13 cellular contexts compared by ENCODE assay signal in the genomic region with DNA sequence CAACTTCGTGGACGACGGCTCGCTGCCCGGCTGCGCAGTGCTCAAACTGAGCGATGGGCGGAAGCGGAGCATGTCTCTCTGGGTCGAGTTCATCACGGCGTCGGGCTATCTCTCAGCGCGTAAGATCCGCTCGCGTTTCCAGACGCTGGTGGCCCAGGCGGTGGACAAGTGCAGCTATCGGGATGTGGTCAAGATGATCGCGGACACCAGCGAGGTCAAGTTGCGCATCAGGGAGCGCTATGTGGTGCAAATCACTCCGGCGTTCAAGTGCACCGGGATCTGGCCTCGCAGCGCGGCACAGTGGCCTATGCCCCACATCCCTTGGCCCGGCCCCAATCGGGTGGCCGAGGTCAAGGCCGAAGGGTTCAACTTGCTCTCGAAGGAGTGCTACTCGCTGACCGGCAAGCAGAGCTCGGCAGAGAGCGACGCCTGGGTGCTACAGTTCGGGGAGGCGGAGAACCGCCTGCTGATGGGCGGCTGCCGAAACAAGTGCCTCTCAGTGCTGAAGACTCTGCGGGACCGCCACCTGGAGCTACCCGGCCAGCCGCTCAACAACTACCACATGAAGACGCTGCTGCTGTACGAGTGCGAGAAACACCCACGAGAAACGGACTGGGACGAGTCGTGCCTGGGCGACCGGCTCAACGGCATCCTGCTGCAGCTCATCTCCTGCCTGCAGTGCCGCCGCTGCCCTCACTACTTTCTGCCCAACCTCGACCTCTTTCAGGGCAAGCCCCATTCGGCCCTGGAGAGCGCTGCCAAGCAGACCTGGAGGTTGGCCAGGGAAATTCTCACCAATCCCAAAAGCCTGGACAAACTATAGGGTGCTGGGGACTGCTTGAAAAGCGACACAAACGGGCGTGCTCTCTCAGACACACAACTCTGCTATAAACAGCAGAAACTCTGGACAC. TPM values are rescaled to one million over a fixed set of nuclear protein-coding genes. Genes with fewer than 3 reads are reported as not detected.
DNase-seq lines count a peak whose midpoint lies in the region; ATAC-seq, FAIRE-seq and TF ChIP-seq lines count a peak whose summit lies in the region.
"Had no signal": no experiment of that assay in that cellular context is flagged by ENCODE, and none has a peak within 500 bp of the region (broad histone marks: within the 10 kb centered on the region; RNA-seq: fewer than 3 reads in every experiment).

No MANE protein-coding gene starts in this region.

- H3K9me3 ChIP-seq in HUES6 (ENCODE audit: control insufficient read depth, insufficient read depth, low read depth, low read length) (no peaks in the 10 kb centered on the region), H1 (ENCODE audit: insufficient read depth in 2 of 2, low read depth in 1 of 2, low read length in 1 of 2) (no peaks in the 10 kb centered on the region), right lobe of liver (no peaks in the 10 kb centered on the region), spleen (peaks cover 0 to 28% (median 13%) of the 10 kb centered on the region in 8 donors)

- H3K9ac ChIP-seq in HUES6 (ENCODE audit: low read length) (no peak overlapping the region), H1 (replicated peaks in 1 of 4; ENCODE audit: extremely low read depth in 1 of 4, low read depth in 3 of 4, low read length in 3 of 4) (peak overlapping the region in 2 of 4 experiments; percentile 0 to 8; a peak in 2 of 7 replicates)

- TF ChIP-seq POLR2A in H1 (IDR thresholded peaks at IDR 0.05; ENCODE audit: control extremely low read depth in 1 of 2, low read depth in 2 of 2, low read length in 2 of 2) (peak in 1 of 2 experiments; percentile 16; a peak in 1 of 3 replicates), right lobe of liver (IDR thresholded peaks at IDR 0.05) (peak; percentile 48), spleen (IDR thresholded peaks at IDR 0.05) (no peak), GM12892 (IDR thresholded peaks at IDR 0.05; ENCODE audit: low read depth, low read length) (no peak)

- H3K9me3 Mint-ChIP-seq in activated naive CD4-positive, alpha-beta T cell treated with anti-CD3 and anti-CD28 coated beads for 36 hours = no peaks in the 10 kb centered on the region

- FAIRE-seq in H1 (lab: Jason Lieb, UNC) (no peak), GM12892 (lab: Jason Lieb, UNC) (no peak)

- H3K27ac Mint-ChIP-seq in activated naive CD4-positive, alpha-beta T cell treated with anti-CD3 and anti-CD28 coated beads for 36 hours = no peak overlapping the region

- no peaks in the 10 kb centered on the region for H3K4me1 Mint-ChIP-seq in activated naive CD4-positive, alpha-beta T cell treated with anti-CD3 and anti-CD28 coated beads for 36 hours (ENCODE audit: low read depth)

- H2AK5ac ChIP-seq in H1 (ENCODE audit: low read depth, low read length) = no peak overlapping the region

- TF ChIP-seq CTCF in H1 (IDR thresholded peaks at IDR 0.05; ENCODE audit: control extremely low read depth in 1 of 3, insufficient read depth in 1 of 3, low read depth in 1 of 3, low read length in 3 of 3) (no peak), right lobe of liver (IDR thresholded peaks at IDR 0.05) (peak in 1 of 4 donors; percentile 30), spleen (IDR thresholded peaks at IDR 0.05 in 8 of 11, conservative IDR thresholded peaks at IDR 0.05 in 3 of 11) (no peak)

- peaks cover 27% of the 10 kb centered on the region for H3K23me2 ChIP-seq in H1 (ENCODE audit: low read depth, low read length)

- no peak overlapping the region for H2BK120ac ChIP-seq in H1 (replicated peaks; ENCODE audit: low read depth, low read length)

- H3K36me3 ChIP-seq in HUES6 (ENCODE audit: control insufficient read depth, insufficient read depth, low read length) (no peaks in the 10 kb centered on the region), H1 (ENCODE audit: control insufficient read depth in 2 of 4, insufficient read depth in 4 of 4, low read length in 3 of 4) (no peaks in the 10 kb centered on the region), right lobe of liver (no peaks in the 10 kb centered on the region), spleen (peaks cover 2 to 80% (median 22%) of the 10 kb centered on the region in 6 donors)

- H3K79me2 ChIP-seq in H1 (ENCODE audit: control insufficient read depth in 1 of 2, insufficient read depth in 2 of 2, low read length in 2 of 2) = no peaks in the 10 kb centered on the region

- no peak overlapping the region for H3K56ac ChIP-seq in H1 (replicated peaks; ENCODE audit: insufficient read length, low read depth, low read length)

- H4K20me1 ChIP-seq in H1 (replicated peaks in 1 of 2; ENCODE audit: control insufficient read depth in 1 of 2, insufficient read depth in 2 of 2, low read length in 2 of 2) = peaks cover 12 to 20% of the 10 kb centered on the region in 2 experiments

- no peak overlapping the region for H3K14ac ChIP-seq in H1 (ENCODE audit: insufficient read length)

- H2BK15ac ChIP-seq in H1 (ENCODE audit: low read length) = peak overlapping the region; percentile 81; the same call in 1 of the 2 replicates

- CTCF ChIA-PET in H1 (lab: Charles Lee; ENCODE audit: partially characterized antibody) = interaction anchor here (1.0 to 2.1 kb wide), 4 partner anchors 9 to 287 kb away, joined by 3 to 4 read pairs (median 3); no protein-coding TSS in a partner anchor
- CTCF ChIA-PET in activated naive CD4-positive, alpha-beta T cell treated with anti-CD3 and anti-CD28 coated beads for 36 hours (lab: Charles Lee) = no interaction called here

- intact Hi-C loops in right lobe of liver (cut with DNase I) = no loop called here
- intact Hi-C loops in spleen (cut with DNase I; ENCODE audit: low total_unique reads) = no loop called here
- intact Hi-C loops in activated naive CD4-positive, alpha-beta T cell treated with anti-CD3 and anti-CD28 coated beads for 36 hours (cut with micrococcal nuclease) = no loop called here

- no peak overlapping the region for H4K5ac ChIP-seq in H1 (ENCODE audit: insufficient read length, low read depth, low read length)

- H3K4me1 ChIP-seq in HUES6 (ENCODE audit: control insufficient read depth, insufficient read depth, low read length) (peaks cover 19% of the 10 kb centered on the region), H1 (replicated peaks in 1 of 4; ENCODE audit: control insufficient read depth in 3 of 4, insufficient read depth in 4 of 4, low read length in 3 of 4) (peaks cover 6 to 15% (median 8%) of the 10 kb centered on the region in 4 experiments; a peak in 5 of 7 replicates), right lobe of liver (peaks cover 0 to 4% (median 0%) of the 10 kb centered on the region in 4 donors), spleen (no peaks in the 10 kb centered on the region)

- H3K4me2 ChIP-seq in H1 (ENCODE audit: insufficient read depth in 1 of 2, low read depth in 2 of 2, low read length in 2 of 2) = peak overlapping the region; percentile 93 to 99

- POLR2A ChIA-PET in H1 (lab: Charles Lee; ENCODE audit: partially characterized antibody) = no interaction called here

- H3K23ac ChIP-seq in H1 (ENCODE audit: insufficient read length) = no peak overlapping the region

- H3K27me3 ChIP-seq in HUES6 (ENCODE audit: control insufficient read depth, insufficient read depth, low read length) = peaks cover 71% of the 10 kb centered on the region
- H3K27me3 ChIP-seq in H1 (replicated peaks in 1 of 4; ENCODE audit: control insufficient read depth in 3 of 4, extremely low read depth in 1 of 4, insufficient read depth in 3 of 4, low read length in 3 of 4) = peaks cover 2 to 50% (median 34%) of the 10 kb centered on the region in 4 experiments; a peak in 6 of 7 replicates
- no peaks in the 10 kb centered on the region for H3K27me3 ChIP-seq in right lobe of liver
- H3K27me3 ChIP-seq in spleen (replicated peaks in 1 of 7) = peaks cover 0 to 5% (median 0%) of the 10 kb centered on the region in 7 donors

- H3K4me3 Mint-ChIP-seq in activated naive CD4-positive, alpha-beta T cell treated with anti-CD3 and anti-CD28 coated beads for 36 hours = no peak overlapping the region

- H3K36me3 Mint-ChIP-seq in activated naive CD4-positive, alpha-beta T cell treated with anti-CD3 and anti-CD28 coated beads for 36 hours (ENCODE audit: low read depth) = peaks cover 60% of the 10 kb centered on the region

- H3K18ac ChIP-seq in H1 (ENCODE audit: extremely low read depth, low read length) = peak overlapping the region; percentile 56; the same call in 1 of the 2 replicates

- H2AFZ ChIP-seq in H1 (ENCODE audit: low read length) = no peak overlapping the region

- H3K27me3 Mint-ChIP-seq in activated naive CD4-positive, alpha-beta T cell treated with anti-CD3 and anti-CD28 coated beads for 36 hours (ENCODE audit: low read depth) = no peaks in the 10 kb centered on the region

- H3K79me1 ChIP-seq in H1 (ENCODE audit: low read depth, low read length) = no peaks in the 10 kb centered on the region; the same call in 1 of the 2 replicates

- ATAC-seq in right lobe of liver = peak; percentile 74 to 86 (median 83)

- TF ChIP-seq EP300 in H1 (IDR thresholded peaks at IDR 0.05; ENCODE audit: borderline replicate concordance in 1 of 2, low read depth in 2 of 2, low read length in 2 of 2) = no peak

- H2BK20ac ChIP-seq in H1 (ENCODE audit: low read length) = no peak overlapping the region

- H3K27ac ChIP-seq in HUES6 (ENCODE audit: low read depth, low read length) (no peak overlapping the region), H1 (ENCODE audit: low read depth, low read length) (no peak overlapping the region), right lobe of liver (peak overlapping the region; percentile 29 to 31 (median 30)), spleen (no peak overlapping the region)
- H3K27ac ChIP-seq: epithelial cell of prostate had no signal

- no peak overlapping the region; the same call in 1 of the 2 replicates for H4K8ac ChIP-seq in H1 (ENCODE audit: extremely low read depth, insufficient read depth, low read length)

- 0 out of 4 replicates have a peak, but pooled peaks of 1 of the 2 experiments have one; percentile 3 for TF ChIP-seq RAD21 in H1 (IDR thresholded peaks at IDR 0.05 in 1 of 2, conservative IDR thresholded peaks at IDR 0.05 in 1 of 2; ENCODE audit: low read depth in 2 of 2, low read length in 2 of 2)

- H2BK5ac ChIP-seq in H1 (ENCODE audit: low read depth, low read length) = 0 out of 2 replicates have a peak overlapping the region, but pooled peaks have one; percentile 42

- WGBS in H1 (ENCODE audit: extremely low coverage in 1 of 2, insufficient coverage in 1 of 2, insufficient read length in 1 of 2, insufficient replicate concordance in 2 of 2, low coverage in 1 of 2, low lambda C conversion rate in 2 of 2, missing lambda C conversion rate in 1 of 2), 2 experiments = 2% methylated on average over 68 of the region's 69 CpGs; no CpG with 5 or more reads in 1 of the 2 experiments
- WGBS in right lobe of liver (ENCODE audit: insufficient coverage, low coverage, low lambda C conversion rate, missing lambda C conversion rate) = 41% methylated on average over 17 of the region's 69 CpGs
- WGBS in spleen, 5 donors = 68 to 86% (median 74%) methylated on average over 48 to 69 of the region's 69 CpGs

- H3K4ac ChIP-seq in H1 (replicated peaks; ENCODE audit: insufficient read length, low read depth, low read length) = no peak overlapping the region

- DNase-seq in H1 (ENCODE audit: low read depth in 1 of 2, low spot score in 2 of 2) = peak in 1 of 2 experiments; percentile 76
- DNase-seq in right lobe of liver = peak; percentile 82 to 84 (median 83)
- peak; percentile 72 for DNase-seq in spleen
- DNase-seq in kidney tubule cell (ENCODE audit: low spot score) = no peak
- no peak for DNase-seq in GM12892 (ENCODE audit: insufficient read length)
- DNase-seq in LoVo (ENCODE audit: low spot score) = no peak
- no peak for DNase-seq in activated naive CD4-positive, alpha-beta T cell treated with anti-CD3 and anti-CD28 coated beads for 36 hours
- DNase-seq: activated T-cell treated with anti-CD3 and anti-CD28 coated beads, Interleukin-2, amount 50 U/mL, for 1 hour; DMS79; NCI-H1417 treated with DMSO at 0.1 percent for 48 hours had no signal

- H3K4me3 ChIP-seq in HUES6 (ENCODE audit: low read depth, low read length) (peak overlapping the region; percentile 65), H1 (ENCODE audit: extremely low read depth in 1 of 4, insufficient read depth in 2 of 4, low read depth in 3 of 4, low read length in 4 of 4) (peak overlapping the region; percentile 40 to 68 (median 62)), right lobe of liver (peak overlapping the region; percentile 43 to 65 (median 60)), spleen (peak overlapping the region; percentile 2 to 62 (median 28))

- peak overlapping the region; percentile 19; the same call in 1 of the 2 replicates for H2BK12ac ChIP-seq in H1 (ENCODE audit: low read depth, low read length)

- no peak overlapping the region for H4K91ac ChIP-seq in H1 (replicated peaks; ENCODE audit: insufficient read length, low read length)

RNA-seq across cellular contexts. Expression of gene MAB21L2, which starts 1.6 kb away (rescaled TPM):
- 0.11 TPM in 1 of 2 replicates, not detected in the other for total RNA-seq in H1 (2021; fragmentation: NEBNext Ultra II Directional; extraction: Animal tissue kit (Norgen Biotek cat#: 25700))
- polyA plus RNA-seq in H1 (2011; rRNA removed) (0.03 TPM in 2 replicates), spleen (not detected)
- polyA plus RNA-seq in H1 (2011; cell fraction: cytosol; rRNA removed) = 0.08 TPM
- 0.06 TPM for polyA plus RNA-seq in H1 (2011; cell fraction: nucleus; rRNA removed)
- 0.07 to 0.17 TPM in 2 of 4 replicates, not detected in the others for polyA plus RNA-seq in H1 (2012, experiment 1 of 2)
- polyA plus RNA-seq in H1 (2012, experiment 2 of 2) = 0.07 TPM
- 0.02 TPM for polyA plus RNA-seq in H1 (2013, experiment 1 of 2)
- polyA plus RNA-seq in H1 (2013, experiment 2 of 2) = 0.02 TPM
- 0.09 TPM in 1 of 2 replicates, not detected in the other for polyA minus RNA-seq in H1 (2011; rRNA and poly(A)+ RNA removed)
- not detected for polyA minus RNA-seq in H1 (2011; cell fraction: cytosol; rRNA and poly(A)+ RNA removed)
- not detected for polyA minus RNA-seq in H1 (2011; cell fraction: nucleus; rRNA and poly(A)+ RNA removed)
- total RNA-seq in right lobe of liver (under 1 TPM in 5 of 6 experiments, not detected in 1; 0.06 to 0.70 (median 0.31) TPM), spleen (not detected)
- polyA plus RNA-seq in GM12892 (2012; ENCODE audit: missing spikeins) = 0.45 TPM
- not detected for total RNA-seq in activated naive CD4-positive, alpha-beta T cell treated with anti-CD3 and anti-CD28 coated beads for 36 hours
- total RNA-seq: renal cortical epithelial cell had no signal

Comparison
In these comparisons a context has a peak if more than half of its experiments do, and no peak if none do; other contexts are left out.
1. H3K27ac ChIP-seq: peak in right lobe of liver (3 of 3); none in HUES6 (single experiment), H1 (single experiment) and spleen (0 of 8).
2. DNase-seq: peak in right lobe of liver (3 of 3) and spleen (single experiment); none in kidney tubule cell (single experiment), GM12892 (single experiment), LoVo (single experiment) and activated naive CD4-positive, alpha-beta T cell treated with anti-CD3 and anti-CD28 coated beads for 36 hours (single experiment).
3. Peak in every context shown above with its lines, with median percentiles within 50 percentile points of each other: H3K4me3 ChIP-seq.